ENCODE assay signal across 21 cellular contexts in genomic region chr2:232925153-232925768, GRCh38. TPM values are rescaled to one million over a fixed set of nuclear protein-coding genes. Genes with fewer than 3 reads are reported as not detected.
DNase-seq lines count a peak whose midpoint lies in the region; ATAC-seq and TF ChIP-seq lines count a peak whose summit lies in the region.
"Had no signal": no experiment of that assay in that cellular context is flagged by ENCODE, and none has a peak within 500 bp of the region (broad histone marks: within the 10 kb centered on the region; RNA-seq: fewer than 3 reads in every experiment).

No MANE protein-coding gene starts in this region.

- DNase-seq in GM10248 (ENCODE audit: extremely low spot score) (no peak), IMR-90 (no peak), dorsolateral prefrontal cortex (no peak), myocyte (ENCODE audit: low read depth) (peak; percentile 71), NCI-H146 (lab: John Stamatoyannopoulos, UW) (no peak)
- no peak for DNase-seq in stimulated activated CD4-positive, alpha-beta T cell treated with anti-CD3 and anti-CD28 coated beads, Interleukin-12 subunit alpha, Interleukin-12 subunit beta, amount 100 ng/mL, for 4 hours
- no peak for DNase-seq in activated CD4-positive, alpha-beta memory T cell treated with anti-CD3 and anti-CD28 coated beads, Interleukin-2, amount 10 ng/mL, durations not matched to agents 7 days and 5 days
- DNase-seq: activated CD4-positive, alpha-beta T cell treated with anti-CD3 and anti-CD28 coated beads, Interleukin-2, amount 50 U/mL, for 48 hours; activated effector memory CD4-positive, alpha-beta T cell treated with anti-CD3 and anti-CD28 coated beads, Interleukin-2, amount 50 U/mL, for 16 hours; adrenal gland; foreskin melanocyte; GF-D8; Kasumi-1; kidney glomerular epithelial cell; NCI-H1105; NCI-H2081 treated with DMSO at 0.1 percent for 48 hours; transverse colon had no signal

- no peaks in the 10 kb centered on the region; the same call in 1 of the 2 replicates for H3K9me1 ChIP-seq in IMR-90 (ENCODE audit: insufficient read depth, low read length)

- TF ChIP-seq POLR2A in IMR-90 (IDR thresholded peaks at IDR 0.05; ENCODE audit: low read depth, low read length) = no peak

- no peaks in the 10 kb centered on the region for H4K20me1 ChIP-seq in IMR-90 (ENCODE audit: insufficient read depth, low read length)

- H3K18ac ChIP-seq in IMR-90 (ENCODE audit: low read depth, low read length) = no peak overlapping the region

- H3K27ac Mint-ChIP-seq in activated CD4-positive, alpha-beta memory T cell treated with anti-CD3 and anti-CD28 coated beads, Interleukin-2, amount 10 ng/mL, durations not matched to agents 7 days and 5 days = no peak overlapping the region
- H3K27ac Mint-ChIP-seq: stimulated activated naive CD8-positive, alpha-beta T cell treated with anti-CD3 and anti-CD28 coated beads, Interleukin-15, Interleukin-2, amounts not matched to agents 100 ng/mL and 50 ng/mL, for 24 hours had no signal

- peaks cover 2% of the 10 kb centered on the region for H3K36me3 Mint-ChIP-seq in activated CD4-positive, alpha-beta memory T cell treated with anti-CD3 and anti-CD28 coated beads, Interleukin-2, amount 10 ng/mL, durations not matched to agents 7 days and 5 days (ENCODE audit: low read depth)

- no peak overlapping the region for H3K56ac ChIP-seq in IMR-90 (ENCODE audit: extremely low read depth, insufficient read depth, low read length)

- peaks cover 3% of the 10 kb centered on the region for H3K9me3 ChIP-seq in IMR-90 (ENCODE audit: control insufficient read depth, insufficient read depth, low read length)
- H3K9me3 ChIP-seq: adrenal gland, SJSA1, transverse colon had no signal

- H3K4me3 ChIP-seq in IMR-90 (ENCODE audit: insufficient read depth, low read depth, low read length) = no peak overlapping the region
- peak overlapping the region in 46 of 59 donors; percentile 4 to 84 (median 69) for H3K4me3 ChIP-seq in dorsolateral prefrontal cortex
- H3K4me3 ChIP-seq: adrenal gland, PC-9, SJSA1, transverse colon had no signal

- H3K9me3 Mint-ChIP-seq in activated CD4-positive, alpha-beta memory T cell treated with anti-CD3 and anti-CD28 coated beads, Interleukin-2, amount 10 ng/mL, durations not matched to agents 7 days and 5 days = no peaks in the 10 kb centered on the region
- H3K9me3 Mint-ChIP-seq: stimulated activated naive CD8-positive, alpha-beta T cell treated with anti-CD3 and anti-CD28 coated beads, Interleukin-15, Interleukin-2, amounts not matched to agents 100 ng/mL and 50 ng/mL, for 24 hours had no signal

- no peak for TF ChIP-seq RAD21 in IMR-90 (IDR thresholded peaks at IDR 0.05; ENCODE audit: low read length)

- no peak overlapping the region for H4K5ac ChIP-seq in IMR-90 (ENCODE audit: low read depth, low read length)

- H3K4me1 Mint-ChIP-seq in activated CD4-positive, alpha-beta memory T cell treated with anti-CD3 and anti-CD28 coated beads, Interleukin-2, amount 10 ng/mL, durations not matched to agents 7 days and 5 days = peaks cover 10% of the 10 kb centered on the region

- no peak overlapping the region for H3K4me2 ChIP-seq in IMR-90 (ENCODE audit: low read depth, low read length)
- H3K4me2 ChIP-seq: PC-9 had no signal

- H3K14ac ChIP-seq in IMR-90 (replicated peaks; ENCODE audit: low read depth, low read length) = no peak overlapping the region

- no peaks in the 10 kb centered on the region for H3K36me3 ChIP-seq in IMR-90 (ENCODE audit: control insufficient read depth, insufficient read depth, low read length)
- H3K36me3 ChIP-seq: adrenal gland, SJSA1, transverse colon had no signal

- BruUV-seq in IMR-90 (replicated peaks; lab: Mats Ljungman, UMichigan) = no TSS peak

- H3K23ac ChIP-seq in IMR-90 (ENCODE audit: low read depth, low read length) = no peak overlapping the region

- H2BK20ac ChIP-seq in IMR-90 (ENCODE audit: low read depth, low read length) = no peak overlapping the region

- no peak overlapping the region for H2BK15ac ChIP-seq in IMR-90 (ENCODE audit: low read depth, low read length)

- TF ChIP-seq CTCF in GM10248 (IDR thresholded peaks at IDR 0.05; ENCODE audit: control extremely low read depth, extremely low read depth, low read depth, missing control alignments) (peak; percentile 4), IMR-90 (conservative IDR thresholded peaks at IDR 0.05; ENCODE audit: low read depth, low read length) (no peak), dorsolateral prefrontal cortex (IDR thresholded peaks at IDR 0.05 in 54 of 56, conservative IDR thresholded peaks at IDR 0.05 in 2 of 56; ENCODE audit: low read depth in 1 of 56, partially characterized antibody in 56 of 56) (no peak)

- H2AK5ac ChIP-seq in IMR-90 (ENCODE audit: low read depth, low read length) = no peak overlapping the region

- no peak overlapping the region for H4K8ac ChIP-seq in IMR-90 (ENCODE audit: low read depth in 2 of 2, low read length in 2 of 2)

- POLR2A ChIA-PET in GM10248 (lab: Yijun Ruan, JAX) (no interaction called here), IMR-90 (lab: Charles Lee; ENCODE audit: unreplicated experiment) (no interaction called here)
- POLR2A ChIA-PET in activated CD4-positive, alpha-beta memory T cell treated with anti-CD3 and anti-CD28 coated beads, Interleukin-2, amount 10 ng/mL, durations not matched to agents 7 days and 5 days (lab: Charles Lee) = no interaction called here

- H3K27me3 Mint-ChIP-seq in activated CD4-positive, alpha-beta memory T cell treated with anti-CD3 and anti-CD28 coated beads, Interleukin-2, amount 10 ng/mL, durations not matched to agents 7 days and 5 days = peaks cover 51% of the 10 kb centered on the region

- no peak for ATAC-seq in IMR-90 (ENCODE audit: low read depth)
- no peak for ATAC-seq in HG02623 (IDR thresholded peaks at IDR 0.05; ENCODE audit: unreplicated experiment)

- in situ Hi-C loops in IMR-90 (cut with MboI; ENCODE audit: low sequenced_read_pairs) = no loop called here

- no peak overlapping the region for H3K4me3 Mint-ChIP-seq in activated CD4-positive, alpha-beta memory T cell treated with anti-CD3 and anti-CD28 coated beads, Interleukin-2, amount 10 ng/mL, durations not matched to agents 7 days and 5 days
- H3K4me3 Mint-ChIP-seq: stimulated activated naive CD8-positive, alpha-beta T cell treated with anti-CD3 and anti-CD28 coated beads, Interleukin-15, Interleukin-2, amounts not matched to agents 100 ng/mL and 50 ng/mL, for 24 hours had no signal

- H2BK120ac ChIP-seq in IMR-90 (ENCODE audit: low read depth, low read length) = no peak overlapping the region

- no peak overlapping the region for H4K91ac ChIP-seq in IMR-90 (ENCODE audit: insufficient read depth, low read depth, low read length)

- WGBS in IMR-90 (ENCODE audit: extremely low coverage in 2 of 2, insufficient read length in 1 of 2), 2 experiments = no CpG with 5 or more reads among the region's 10 CpGs

- H3K27ac ChIP-seq in IMR-90 (ENCODE audit: insufficient read depth, low read length) = no peak overlapping the region
- peak overlapping the region in 11 of 59 donors; percentile 3 to 89 (median 22) for H3K27ac ChIP-seq in dorsolateral prefrontal cortex
- H3K27ac ChIP-seq: adrenal gland, PC-9, SJSA1, transverse colon had no signal

- H3K27me3 ChIP-seq in IMR-90 (ENCODE audit: control insufficient read depth, insufficient read depth, low read length) = peaks cover 48% of the 10 kb centered on the region
- peaks cover 0 to 20% (median 0%) of the 10 kb centered on the region in 45 donors for H3K27me3 ChIP-seq in dorsolateral prefrontal cortex
- H3K27me3 ChIP-seq: SJSA1 had no signal

- H2AFZ ChIP-seq in IMR-90 (replicated peaks; ENCODE audit: low read length, poor library complexity) = no peak overlapping the region
- H2AFZ ChIP-seq: PC-9 had no signal

- H3K4ac ChIP-seq in IMR-90 (ENCODE audit: low read depth, low read length) = no peak overlapping the region

- H3K4me1 ChIP-seq in IMR-90 (ENCODE audit: control insufficient read depth, insufficient read depth, low read length) = no peaks in the 10 kb centered on the region; the same call in 1 of the 2 replicates

- dilution Hi-C loops in IMR-90 (cut with HindIII; ENCODE audit: low sequenced_read_pairs, unreplicated experiment) = no loop called here

- intact Hi-C loops in IMR-90 (cut with micrococcal nuclease) (no loop called here), dorsolateral prefrontal cortex (cut with DNase I) (no loop called here)

- no peaks in the 10 kb centered on the region for H3K79me1 ChIP-seq in IMR-90 (ENCODE audit: low read depth in 1 of 2, low read length in 2 of 2)

- CTCF ChIA-PET in GM10248 (lab: Yijun Ruan, JAX) (interaction anchor here (1.0 kb wide), 2 partner anchors 8 to 10 kb away, joined by 3 to 4 read pairs; no protein-coding TSS in a partner anchor), IMR-90 (lab: Yijun Ruan, JAX) (no interaction called here)
- CTCF ChIA-PET in activated CD4-positive, alpha-beta memory T cell treated with anti-CD3 and anti-CD28 coated beads, Interleukin-2, amount 10 ng/mL, durations not matched to agents 7 days and 5 days (lab: Charles Lee) = no interaction called here

- H2AK9ac ChIP-seq in IMR-90 (replicated peaks; ENCODE audit: low read depth, low read length, poor library complexity) = peak overlapping the region; percentile 61

- no peak overlapping the region for H3K9ac ChIP-seq in IMR-90 (ENCODE audit: low read depth, low read length)

- H2BK5ac ChIP-seq in IMR-90 (ENCODE audit: low read depth, low read length, poor library complexity, severe bottlenecking) = no peak overlapping the region

TF ChIP-seq in IMR-90, 13 proteins besides CTCF, POLR2A, EP300 and RAD21 (continues in another document):
- TF ChIP-seq RCOR1 (IDR thresholded peaks at IDR 0.05; ENCODE audit: insufficient replicate concordance, low read length) = no peak
- no peak for TF ChIP-seq RFX5 (IDR thresholded peaks at IDR 0.05; ENCODE audit: low read depth, low read length)
- no peak for TF ChIP-seq CEBPB (IDR thresholded peaks at IDR 0.05; ENCODE audit: low read depth, low read length)
- TF ChIP-seq BHLHE40 (IDR thresholded peaks at IDR 0.05; ENCODE audit: low read depth, low read length) = no peak
- no peak for TF ChIP-seq NFE2L2 (IDR thresholded peaks at IDR 0.05; ENCODE audit: low read depth, low read length)
- TF ChIP-seq MAFK (IDR thresholded peaks at IDR 0.05; ENCODE audit: low read depth, low read length) = no peak
- no peak for TF ChIP-seq CHD1 (IDR thresholded peaks at IDR 0.05; ENCODE audit: low read depth, low read length)
- TF ChIP-seq MXI1 (IDR thresholded peaks at IDR 0.05; ENCODE audit: borderline replicate concordance, low read depth, low read length) = no peak
- TF ChIP-seq MAZ (IDR thresholded peaks at IDR 0.05; ENCODE audit: borderline replicate concordance, low read depth, low read length) = no peak

RNA-seq across cellular contexts. Expression of gene SNORC, which starts 55.2 kb away (rescaled TPM):
- total RNA-seq in IMR-90 (2012; rRNA removed) (under 0.01 and 0.28 TPM in 2 replicates), dorsolateral prefrontal cortex (10 to 100 TPM in 119 of 120 experiments, 1 to 10 TPM in 1; 9.4 to 82.0 (median 34.1) TPM), myocyte (1.5 and 2.6 TPM in 2 replicates)
- polyA plus RNA-seq in IMR-90 (2012; rRNA removed) = 0.67 and 0.79 TPM in 2 replicates
- 0.03 and 0.26 TPM in 2 replicates for polyA plus RNA-seq in IMR-90 (2012; cell fraction: cytosol; rRNA removed)
- 5.9 and 8.0 TPM in 2 replicates for polyA plus RNA-seq in IMR-90 (2012; cell fraction: nucleus; rRNA removed; ENCODE audit: low replicate concordance)
- polyA plus RNA-seq in myocyte (2012) = 1.9 TPM
- 1 to 10 TPM; 1.3 to 1.9 TPM for total RNA-seq in activated CD4-positive, alpha-beta memory T cell treated with anti-CD3 and anti-CD28 coated beads, Interleukin-2, amount 10 ng/mL, durations not matched to agents 7 days and 5 days
